In the genomic region with DNA sequence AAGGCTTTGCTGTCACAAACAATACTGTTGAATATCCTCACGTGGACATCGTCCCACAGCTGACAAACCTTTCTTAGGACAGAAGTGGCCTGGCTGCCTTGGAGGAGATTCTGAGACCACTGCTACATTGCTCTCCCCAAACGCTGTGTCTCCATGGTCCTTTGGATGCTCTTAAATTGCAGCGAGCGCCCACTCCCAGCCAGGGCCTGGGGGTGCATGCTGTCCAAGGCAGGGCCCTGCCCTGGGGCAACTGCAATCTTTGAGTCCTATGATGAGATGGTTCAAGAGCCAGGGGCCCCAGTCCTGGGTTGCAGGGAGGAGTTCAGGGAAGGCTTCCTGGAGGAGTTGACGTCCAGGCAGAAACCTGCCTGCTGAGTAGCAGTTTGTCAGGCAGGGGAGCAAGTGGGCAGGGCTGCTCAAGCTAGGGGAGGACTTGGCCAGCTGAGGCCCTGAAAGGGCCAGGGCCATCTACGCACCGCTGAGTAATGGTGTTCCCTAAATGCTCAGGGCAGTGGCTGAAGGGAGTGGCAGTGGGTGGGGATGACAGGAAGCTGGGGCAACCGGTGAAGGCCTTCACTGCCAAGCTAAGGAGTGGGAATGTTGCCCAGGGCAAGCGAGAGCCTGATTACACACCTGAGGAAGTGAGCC, we compare ENCODE assay signal across 1 cellular context.
TF ChIP-seq lines count a peak whose summit lies in the region.

No MANE protein-coding gene starts in this region.

TF ChIP-seq in Ishikawa, 13 proteins besides CTCF, POLR2A, EP300 and RAD21 (continued from another document):
- TF ChIP-seq, protein P1, sequence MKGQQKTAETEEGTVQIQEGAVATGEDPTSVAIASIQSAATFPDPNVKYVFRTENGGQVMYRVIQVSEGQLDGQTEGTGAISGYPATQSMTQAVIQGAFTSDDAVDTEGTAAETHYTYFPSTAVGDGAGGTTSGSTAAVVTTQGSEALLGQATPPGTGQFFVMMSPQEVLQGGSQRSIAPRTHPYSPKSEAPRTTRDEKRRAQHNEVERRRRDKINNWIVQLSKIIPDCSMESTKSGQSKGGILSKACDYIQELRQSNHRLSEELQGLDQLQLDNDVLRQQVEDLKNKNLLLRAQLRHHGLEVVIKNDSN (IDR thresholded peaks at IDR 0.05), result no peak
- TF ChIP-seq CREB1 (IDR thresholded peaks at IDR 0.05; ENCODE audit: low read depth) (no peak), TEAD4 (IDR thresholded peaks at IDR 0.05) (0 out of 2 replicates have a peak, but pooled peaks have one; percentile 28), ZBTB7A (IDR thresholded peaks at IDR 0.05; ENCODE audit: low read depth) (no peak), TAF1 (IDR thresholded peaks at IDR 0.05; ENCODE audit: low read depth) (no peak; the same call in 1 of the 2 replicates), CEBPB (IDR thresholded peaks at IDR 0.05) (no peak), EGR1 (IDR thresholded peaks at IDR 0.05) (no peak), NFIC (IDR thresholded peaks at IDR 0.05) (peak; percentile 42; the same call in 1 of the 2 replicates), YY1 (IDR thresholded peaks at IDR 0.05; ENCODE audit: low read depth) (no peak)
